In the genomic region with DNA sequence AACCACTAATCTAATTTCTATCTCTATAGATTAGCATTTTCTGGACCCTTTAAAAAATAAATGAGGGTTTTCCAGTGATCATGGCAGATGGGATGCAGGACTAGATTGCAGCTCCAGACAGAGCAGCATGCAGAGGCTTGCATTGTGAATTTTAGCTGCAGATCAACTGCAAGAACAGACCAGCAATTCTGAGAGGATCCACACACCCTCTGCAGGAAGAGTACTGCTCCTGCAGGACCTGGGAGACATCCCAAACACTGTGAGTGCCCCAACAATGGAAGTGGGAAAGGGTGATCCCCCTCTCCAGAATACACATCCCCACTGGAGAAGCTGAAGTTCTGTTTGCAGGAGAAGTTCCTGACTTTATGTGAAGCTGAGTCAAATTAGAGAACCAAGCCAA, we compare ENCODE assay signal across 10 cellular contexts. TPM values are rescaled to one million over a fixed set of nuclear protein-coding genes. Genes with fewer than 3 reads are reported as not detected.
DNase-seq lines count a peak whose midpoint lies in the region; ATAC-seq, FAIRE-seq and TF ChIP-seq lines count a peak whose summit lies in the region.
"Not testable (repeated sequence)": the region's sequence is repeated elsewhere in the genome, so short reads cannot be mapped to it uniquely, and the experiment has no call there.
"Had no signal": no experiment of that assay in that cellular context is flagged by ENCODE, and none has a peak within 500 bp of the region (broad histone marks: within the 10 kb centered on the region; RNA-seq: fewer than 3 reads in every experiment).

No MANE protein-coding gene starts in this region.

- TF ChIP-seq EP300 in H1 (IDR thresholded peaks at IDR 0.05; ENCODE audit: borderline replicate concordance in 1 of 2, low read depth in 2 of 2, low read length in 2 of 2): not testable (repeated sequence)

- H3K4ac ChIP-seq in H1 (replicated peaks; ENCODE audit: insufficient read length, low read depth, low read length): not testable (repeated sequence)

- not testable (repeated sequence) for H4K8ac ChIP-seq in H1 (ENCODE audit: extremely low read depth, insufficient read depth, low read length)

- not testable (repeated sequence) for H4K5ac ChIP-seq in H1 (ENCODE audit: insufficient read length, low read depth, low read length)

- H3K36me3 ChIP-seq in H1 (ENCODE audit: control insufficient read depth in 2 of 4, insufficient read depth in 4 of 4, low read length in 3 of 4); left ventricle myocardium inferior; right lobe of liver: not testable (repeated sequence)

- peak overlapping the region; percentile 89 for H3K27ac ChIP-seq in VCaP
- H3K27ac ChIP-seq in H1 (ENCODE audit: low read depth, low read length); left ventricle myocardium inferior (replicated peaks); right lobe of liver: not testable (repeated sequence)

- H3K79me2 ChIP-seq in H1 (ENCODE audit: control insufficient read depth in 1 of 2, insufficient read depth in 2 of 2, low read length in 2 of 2): not testable (repeated sequence)

- not testable (repeated sequence) for H2BK15ac ChIP-seq in H1 (ENCODE audit: low read length)

- not testable (repeated sequence) for H3K23me2 ChIP-seq in H1 (ENCODE audit: low read depth, low read length)

- H2AK5ac ChIP-seq in H1 (ENCODE audit: low read depth, low read length): not testable (repeated sequence)

- in situ Hi-C loops in GM13977 (cut with MboI; ENCODE audit: low pct_unique_long_range_greater_than_20kb, low sequenced_read_pairs, unreplicated experiment): not testable (repeated sequence)

- peak; percentile 23 for DNase-seq in DMS 273 (lab: John Stamatoyannopoulos, UW; ENCODE audit: unreplicated experiment)
- not testable (repeated sequence) for DNase-seq in GM13977 (ENCODE audit: low spot score); H1 (ENCODE audit: low read depth in 1 of 2, low spot score in 2 of 2); left ventricle myocardium inferior; right lobe of liver
- peak; percentile 16 for DNase-seq in LHCN-M2 (ENCODE audit: low read depth)

- H3K56ac ChIP-seq in H1 (replicated peaks; ENCODE audit: insufficient read length, low read depth, low read length): not testable (repeated sequence)

- not testable (repeated sequence) for H2BK20ac ChIP-seq in H1 (ENCODE audit: low read length)

- H3K4me1 ChIP-seq in H1 (replicated peaks in 1 of 4; ENCODE audit: control insufficient read depth in 3 of 4, insufficient read depth in 4 of 4, low read length in 3 of 4); left ventricle myocardium inferior; right lobe of liver: not testable (repeated sequence)

- intact Hi-C loops in left ventricle myocardium inferior (cut with micrococcal nuclease); right lobe of liver (cut with DNase I): not testable (repeated sequence)

- not testable (repeated sequence) for H2AFZ ChIP-seq in H1 (ENCODE audit: low read length)

- not testable (repeated sequence) for H3K14ac ChIP-seq in H1 (ENCODE audit: insufficient read length)

- H3K4me3 ChIP-seq in H1 (ENCODE audit: extremely low read depth in 1 of 4, insufficient read depth in 2 of 4, low read depth in 3 of 4, low read length in 4 of 4); left ventricle myocardium inferior; right lobe of liver: not testable (repeated sequence)

- TF ChIP-seq RAD21 in H1 (IDR thresholded peaks at IDR 0.05 in 1 of 2, conservative IDR thresholded peaks at IDR 0.05 in 1 of 2; ENCODE audit: low read depth in 2 of 2, low read length in 2 of 2): peak; percentile 50 to 55

- peak; percentile 56 to 78 (median 66) for ATAC-seq in right lobe of liver

- not testable (repeated sequence) for H4K91ac ChIP-seq in H1 (replicated peaks; ENCODE audit: insufficient read length, low read length)

- not testable (repeated sequence) for H3K27me3 ChIP-seq in H1 (replicated peaks in 1 of 4; ENCODE audit: control insufficient read depth in 3 of 4, extremely low read depth in 1 of 4, insufficient read depth in 3 of 4, low read length in 3 of 4); left ventricle myocardium inferior (ENCODE audit: low read depth); right lobe of liver

- H4K20me1 ChIP-seq in H1 (replicated peaks in 1 of 2; ENCODE audit: control insufficient read depth in 1 of 2, insufficient read depth in 2 of 2, low read length in 2 of 2): not testable (repeated sequence)

- H3K4me2 ChIP-seq in H1 (ENCODE audit: insufficient read depth in 1 of 2, low read depth in 2 of 2, low read length in 2 of 2): not testable (repeated sequence)

- peak; percentile 21 for TF ChIP-seq CTCF in GM13977 (IDR thresholded peaks at IDR 0.05; ENCODE audit: extremely low read depth, insufficient read depth, missing control alignments)
- peak; percentile 63 for TF ChIP-seq CTCF in VCaP (conservative IDR thresholded peaks at IDR 0.05)
- TF ChIP-seq CTCF in H1 (IDR thresholded peaks at IDR 0.05; ENCODE audit: control extremely low read depth in 1 of 3, insufficient read depth in 1 of 3, low read depth in 1 of 3, low read length in 3 of 3): peak in 2 of 3 experiments; percentile 29 to 38; a peak in 3 of 4 replicates
- TF ChIP-seq CTCF in left ventricle myocardium inferior (IDR thresholded peaks at IDR 0.05; ENCODE audit: borderline replicate concordance): peak; percentile 28
- TF ChIP-seq CTCF in right lobe of liver (IDR thresholded peaks at IDR 0.05): peak; percentile 23 to 45 (median 34)

- H3K9me3 ChIP-seq in H1 (ENCODE audit: insufficient read depth in 2 of 2, low read depth in 1 of 2, low read length in 1 of 2); left ventricle myocardium inferior (replicated peaks); right lobe of liver: not testable (repeated sequence)

- not testable (repeated sequence) for H2BK120ac ChIP-seq in H1 (replicated peaks; ENCODE audit: low read depth, low read length)

- H3K23ac ChIP-seq in H1 (ENCODE audit: insufficient read length): not testable (repeated sequence)

- not testable (repeated sequence) for H3K18ac ChIP-seq in H1 (ENCODE audit: extremely low read depth, low read length)

- H2BK12ac ChIP-seq in H1 (ENCODE audit: low read depth, low read length): peak overlapping the region; percentile 60; the same call in 1 of the 2 replicates

- not testable (repeated sequence) for TF ChIP-seq POLR2A in H1 (IDR thresholded peaks at IDR 0.05; ENCODE audit: control extremely low read depth in 1 of 2, low read depth in 2 of 2, low read length in 2 of 2); right lobe of liver (IDR thresholded peaks at IDR 0.05)

- FAIRE-seq in H1 (lab: Jason Lieb, UNC): peak; percentile 57

- not testable (repeated sequence) for H3K9ac ChIP-seq in H1 (replicated peaks in 1 of 4; ENCODE audit: extremely low read depth in 1 of 4, low read depth in 3 of 4, low read length in 3 of 4)

- CTCF ChIA-PET in H1 (lab: Charles Lee; ENCODE audit: partially characterized antibody): interaction anchor here (0.5 to 2.9 kb wide), 6 partner anchors 16 to 429 kb away, joined by 3 to 16 read pairs (median 3); no protein-coding TSS in a partner anchor

- H2BK5ac ChIP-seq in H1 (ENCODE audit: low read depth, low read length): not testable (repeated sequence)

- not testable (repeated sequence) for H3K79me1 ChIP-seq in H1 (ENCODE audit: low read depth, low read length)

- POLR2A ChIA-PET in H1 (lab: Charles Lee; ENCODE audit: partially characterized antibody): not testable (repeated sequence)

RNA-seq across cellular contexts. Expression of a gene that starts 0.8 kb away (rescaled TPM):
- total RNA-seq in LHCN-M2 (2014; rRNA removed): not detected in 2 replicates
- not detected for polyA plus RNA-seq in LHCN-M2 (2012)
- total RNA-seq in H1 (2021; fragmentation: NEBNext Ultra II Directional; extraction: Animal tissue kit (Norgen Biotek cat#: 25700)): not detected in 2 replicates
- not detected in 2 replicates for polyA plus RNA-seq in H1 (2011; rRNA removed)
- polyA plus RNA-seq in H1 (2011; cell fraction: cytosol; rRNA removed): not detected
- not detected for polyA plus RNA-seq in H1 (2011; cell fraction: nucleus; rRNA removed)
- polyA plus RNA-seq in H1 (2012, experiment 1 of 2): not detected in 4 replicates
- not detected for polyA plus RNA-seq in H1 (2012, experiment 2 of 2)
- not detected for polyA plus RNA-seq in H1 (2013, experiment 1 of 2)
- polyA plus RNA-seq in H1 (2013, experiment 2 of 2): not detected
- polyA minus RNA-seq in H1 (2011; rRNA and poly(A)+ RNA removed): not detected in 2 replicates
- not detected for polyA minus RNA-seq in H1 (2011; cell fraction: cytosol; rRNA and poly(A)+ RNA removed)
- not detected for polyA minus RNA-seq in H1 (2011; cell fraction: nucleus; rRNA and poly(A)+ RNA removed)
- total RNA-seq in left ventricle myocardium inferior: not detected
- 100 to 1,000 TPM in 4 of 6 experiments, 10 to 100 TPM in 2; 44.9 to 533 (median 152) TPM for total RNA-seq in right lobe of liver
- total RNA-seq: CD8-positive, alpha-beta T cell; HFFc6 had no signal
- polyA plus RNA-seq: SK-N-SH had no signal

Comparison
In these comparisons a context has a peak if more than half of its experiments do, and no peak if none do; other contexts are left out.
1. RNA of a gene that starts 0.8 kb away (total RNA-seq): 44.9 to 533 TPM in right lobe of liver; not detected in left ventricle myocardium inferior (single experiment), not detected in LHCN-M2 and not detected in H1; every median in the first group is over 10 times any median in the second.
2. Peak in every context shown above with its lines, with median percentiles within 50 percentile points of each other: CTCF ChIP-seq.